24 cellular contexts compared by ENCODE assay signal in genomic region chr4:36771411-36772153, GRCh38.
A peak's percentile ranks its signal among the peaks of the same experiment; 100 is the strongest.
DNase-seq lines count a peak whose midpoint lies in the region; ATAC-seq and TF ChIP-seq lines count a peak whose summit lies in the region.
"Had no signal": no experiment of that assay in that cellular context is flagged by ENCODE, and none has a peak within 500 bp of the region (broad histone marks: within the 10 kb centered on the region; RNA-seq: fewer than 3 reads in every experiment).

No MANE protein-coding gene starts in this region.

- no peaks in the 10 kb centered on the region for H3K36me3 ChIP-seq in tibial artery
- H3K36me3 ChIP-seq: esophagus muscularis mucosa, heart left ventricle, Peyer's patch, transverse colon had no signal

- no peaks in the 10 kb centered on the region for H3K9me3 ChIP-seq in tibial artery
- H3K9me3 ChIP-seq: esophagus muscularis mucosa, heart left ventricle, Peyer's patch, transverse colon had no signal

- H3K27me3 Mint-ChIP-seq in activated naive CD8-positive, alpha-beta T cell treated with anti-CD3 and anti-CD28 coated beads for 36 hours, result no peaks in the 10 kb centered on the region
- H3K27me3 Mint-ChIP-seq: activated B cell treated with CpG ODN at 0.5 μM for 24 hours had no signal

- no peak overlapping the region for H3K27ac Mint-ChIP-seq in activated naive CD8-positive, alpha-beta T cell treated with anti-CD3 and anti-CD28 coated beads for 36 hours
- H3K27ac Mint-ChIP-seq: activated B cell treated with CpG ODN at 0.5 μM for 24 hours, brain had no signal

- intact Hi-C loops in tibial artery (cut with DNase I; ENCODE audit: low total_unique reads), result no loop called here

- H3K36me3 Mint-ChIP-seq in activated naive CD8-positive, alpha-beta T cell treated with anti-CD3 and anti-CD28 coated beads for 36 hours, result no peaks in the 10 kb centered on the region
- H3K36me3 Mint-ChIP-seq: brain had no signal

- H3K9me3 Mint-ChIP-seq in activated naive CD8-positive, alpha-beta T cell treated with anti-CD3 and anti-CD28 coated beads for 36 hours, result no peaks in the 10 kb centered on the region
- H3K9me3 Mint-ChIP-seq: activated B cell treated with CpG ODN at 0.5 μM for 24 hours, brain had no signal

- ATAC-seq in GM19324 (IDR thresholded peaks at IDR 0.05; ENCODE audit: low FRiP score, unreplicated experiment) (peak; percentile 58), HG03097 (IDR thresholded peaks at IDR 0.05; ENCODE audit: low FRiP score, unreplicated experiment) (peak; percentile 45), HG02970 (IDR thresholded peaks at IDR 0.05; ENCODE audit: low FRiP score, unreplicated experiment) (no peak)
- ATAC-seq: heart left ventricle, sciatic nerve had no signal

- H3K4me1 Mint-ChIP-seq in activated naive CD8-positive, alpha-beta T cell treated with anti-CD3 and anti-CD28 coated beads for 36 hours, result no peaks in the 10 kb centered on the region
- H3K4me1 Mint-ChIP-seq: activated B cell treated with CpG ODN at 0.5 μM for 24 hours, brain had no signal

- no peak overlapping the region for H3K27ac ChIP-seq in tibial artery
- H3K27ac ChIP-seq: dorsolateral prefrontal cortex, esophagus muscularis mucosa, GM23248, heart left ventricle, Peyer's patch, transverse colon had no signal

- TF ChIP-seq CTCF in tibial artery (IDR thresholded peaks at IDR 0.05), result no peak

- H3K4me3 Mint-ChIP-seq in activated naive CD8-positive, alpha-beta T cell treated with anti-CD3 and anti-CD28 coated beads for 36 hours, result no peak overlapping the region
- H3K4me3 Mint-ChIP-seq: activated B cell treated with CpG ODN at 0.5 μM for 24 hours, brain had no signal

- H3K4me3 ChIP-seq in tibial artery, result no peak overlapping the region
- H3K4me3 ChIP-seq: dorsolateral prefrontal cortex, esophagus muscularis mucosa, GM23248, heart left ventricle, Peyer's patch, transverse colon had no signal

- no peaks in the 10 kb centered on the region for H3K4me1 ChIP-seq in tibial artery
- H3K4me1 ChIP-seq: esophagus muscularis mucosa, heart left ventricle, Peyer's patch, transverse colon had no signal

- H3K27me3 ChIP-seq in tibial artery, result no peaks in the 10 kb centered on the region
- H3K27me3 ChIP-seq: dorsolateral prefrontal cortex, esophagus muscularis mucosa, heart left ventricle, Peyer's patch, transverse colon had no signal

- DNase-seq in Daoy (ENCODE audit: low read depth) (peak; percentile 2), SHP77 (lab: John Stamatoyannopoulos, UW) (peak; percentile 16 to 24), tibial artery (no peak)
- no peak for DNase-seq in stimulated activated CD4-positive, alpha-beta T cell treated with anti-CD3 and anti-CD28 coated beads, Interleukin-4, amount 100 ng/mL, for 24 hours
- DNase-seq in activated naive CD8-positive, alpha-beta T cell treated with anti-CD3 and anti-CD28 coated beads for 36 hours, result no peak
- DNase-seq: activated B cell treated with CpG ODN at 0.5 μM for 24 hours; activated naive CD4-positive, alpha-beta T cell treated with anti-CD3 and anti-CD28 coated beads, Interleukin-2, amount 50 U/mL, for 16 hours; dorsolateral prefrontal cortex; GM23248; heart left ventricle; kidney; midbrain; NCI-H1436 treated with DMSO at 0.1 percent for 48 hours; nucleus accumbens; Peyer's patch; stimulated activated CD4-positive, alpha-beta T cell treated with anti-CD3 and anti-CD28 coated beads, Interleukin-4, amount 100 ng/mL, for 1 hour; SW 1271; transverse colon had no signal

Comparison
In these comparisons a context has a peak if more than half of its experiments do, and no peak if none do; other contexts are left out.
1. DNase-seq: peak in Daoy (single experiment) and SHP77 (2 of 2); none in stimulated activated CD4-positive, alpha-beta T cell treated with anti-CD3 and anti-CD28 coated beads, Interleukin-4, amount 100 ng/mL, for 24 hours (single experiment), activated naive CD8-positive, alpha-beta T cell treated with anti-CD3 and anti-CD28 coated beads for 36 hours (single experiment) and tibial artery (0 of 2).